Comparison of ENCODE assay signal across 8 cellular contexts in the genomic region with DNA sequence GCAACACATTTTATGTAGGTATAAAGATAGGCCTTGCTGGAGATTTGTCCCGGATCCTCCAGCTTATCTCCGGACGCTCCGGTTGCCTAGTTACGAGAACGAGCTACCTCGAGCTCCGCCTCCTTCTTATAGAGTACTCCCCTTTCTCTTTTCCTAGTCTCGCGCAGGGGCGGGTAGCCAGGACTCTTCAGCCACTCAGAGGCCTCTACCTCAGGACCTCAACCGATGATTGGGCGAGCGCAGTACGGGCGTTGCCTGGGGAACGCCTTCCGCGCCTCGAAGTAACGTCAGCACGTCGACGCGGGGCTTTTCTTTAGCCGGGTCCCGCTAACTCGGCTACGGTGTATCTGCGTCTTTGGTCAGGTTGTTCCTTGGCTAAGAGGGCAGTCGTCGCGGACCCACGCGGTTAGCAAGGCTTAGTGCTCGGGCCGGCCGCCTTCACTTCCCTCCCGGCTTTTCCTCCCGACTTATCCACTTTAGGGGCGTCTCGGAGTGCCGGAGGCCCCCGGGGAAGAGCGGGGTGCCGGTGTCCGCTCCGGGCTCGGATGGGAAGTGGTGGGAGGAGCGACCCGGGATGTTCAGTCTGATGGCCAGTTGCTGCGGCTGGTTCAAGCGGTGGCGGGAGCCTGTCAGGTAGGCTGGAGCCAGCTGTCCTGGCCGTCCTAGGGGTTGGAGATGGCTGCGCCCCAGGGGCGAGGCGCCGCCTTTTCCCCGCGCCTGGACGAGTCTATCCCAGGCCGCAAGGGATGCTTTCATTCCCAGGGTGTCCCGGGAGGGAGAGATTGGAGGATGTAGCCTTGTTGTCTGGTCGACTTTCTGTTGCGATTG. TPM values are rescaled to one million over a fixed set of nuclear protein-coding genes. Genes with fewer than 3 reads are reported as not detected.
A peak's percentile ranks its signal among the peaks of the same experiment; 100 is the strongest.
DNase-seq lines count a peak whose midpoint lies in the region; ATAC-seq and TF ChIP-seq lines count a peak whose summit lies in the region.

A gene (plus strand): TSS at position 306 of the 828 bp plus-strand sequence. CDS start 269 bp downstream, at position 575.

- CTCF ChIA-PET in PC-3 (lab: Charles Lee) = no interaction called here

- H3K4me3 ChIP-seq in PC-3 (ENCODE audit: low read length) = peak within 1 kb of the TSS; percentile 89
- H3K4me3 ChIP-seq in epithelial cell of proximal tubule (ENCODE audit: low read depth, low read length) = peak within 1 kb of the TSS; percentile 94

- H3K9me3 ChIP-seq in PC-3 (ENCODE audit: low read length) = no peaks in the 10 kb centered on the region

- TF ChIP-seq CTCF in PC-3 (conservative IDR thresholded peaks at IDR 0.05; ENCODE audit: low read depth, low read length) (no peak), epithelial cell of proximal tubule (conservative IDR thresholded peaks at IDR 0.05; ENCODE audit: low read depth, low read length) (no peak)

- no peaks in the 10 kb centered on the region for H4K20me1 ChIP-seq in PC-3 (ENCODE audit: low read length)

- H3K79me2 ChIP-seq in PC-3 (ENCODE audit: low read length) = peaks cover 34% of the 10 kb centered on the region

- H3K9ac ChIP-seq in PC-3 (ENCODE audit: low read length) = peak within 1 kb of the TSS; percentile 71

- no peaks in the 10 kb centered on the region for H3K36me3 ChIP-seq in PC-3 (ENCODE audit: low read depth, low read length)

- H3K27me3 ChIP-seq in PC-3 (ENCODE audit: low read length) = no peaks in the 10 kb centered on the region

- no peak for TF ChIP-seq RAD21 in Ishikawa (IDR thresholded peaks at IDR 0.05; ENCODE audit: low read depth)

- intact Hi-C loops in PC-3 (cut with micrococcal nuclease) = loop anchor here (1.0 kb wide), 1 partner anchor 83 kb away; a partner anchor contains a TSS

- no peaks in the 10 kb centered on the region for H3K9me2 ChIP-seq in PC-3 (replicated peaks; ENCODE audit: low read length)

- DNase-seq in DMS114 treated with DMSO at 0.1 percent for 48 hours (lab: John Stamatoyannopoulos, UW; ENCODE audit: unreplicated experiment) = peak; percentile 98
- peak; percentile 99 for DNase-seq in PC-3
- DNase-seq in activated T-cell treated with anti-CD3 and anti-CD28 coated beads, Interleukin-2, amount 50 U/mL, for 1 hour = peak; percentile 89
- DNase-seq in epithelial cell of proximal tubule (ENCODE audit: low read depth) = peak; percentile 86
- DNase-seq in mucosa of gallbladder (ENCODE audit: low spot score) = peak; percentile 98
- DNase-seq in stimulated activated CD8-positive, alpha-beta memory T cell treated with anti-CD3 and anti-CD28 coated beads, Interleukin-4, amount 100 ng/mL, for 4 hours (ENCODE audit: low read depth in 2 of 2, low spot score in 1 of 2) = peak; percentile 85 to 90

- H2AFZ ChIP-seq in PC-3 (ENCODE audit: low read length) = peak within 1 kb of the TSS; percentile 95

- H3K4me2 ChIP-seq in PC-3 (ENCODE audit: low read length) = peak within 1 kb of the TSS; percentile 88

- ATAC-seq in GM21576 (IDR thresholded peaks at IDR 0.05; ENCODE audit: unreplicated experiment) = peak; percentile 100
- peak; percentile 99 for ATAC-seq in PC-3

- no peak for TF ChIP-seq EP300 in Ishikawa (IDR thresholded peaks at IDR 0.05; ENCODE audit: borderline replicate concordance)

- no peaks in the 10 kb centered on the region for H3F3A ChIP-seq in PC-3 (ENCODE audit: low read length, unreplicated experiment)

- POLR2A ChIA-PET in PC-3 (lab: Charles Lee; ENCODE audit: unreplicated experiment) = interaction anchor here (0.6 to 1.1 kb wide), 4 partner anchors 63 to 1813 kb away, joined by 3 to 8 read pairs (median 4); a partner anchor contains a TSS

- BruUV-seq in PC-3 (replicated peaks; lab: Mats Ljungman, UMichigan) = TSS peak; percentile 64

- peak within 1 kb of the TSS; percentile 36 for H3K27ac ChIP-seq in PC-3 (ENCODE audit: low read length)

- H3K4me1 ChIP-seq in PC-3 (ENCODE audit: insufficient read depth, low read length) = peaks cover 21% of the 10 kb centered on the region; the same call in 1 of the 2 replicates

TF ChIP-seq in Ishikawa, 13 proteins besides CTCF, POLR2A, EP300 and RAD21:
- peak; percentile 76 for TF ChIP-seq CREB1 (IDR thresholded peaks at IDR 0.05; ENCODE audit: low read depth)
- no peak for TF ChIP-seq YY1 (IDR thresholded peaks at IDR 0.05; ENCODE audit: low read depth)
- no peak for TF ChIP-seq CEBPB (IDR thresholded peaks at IDR 0.05)
- TF ChIP-seq TCF12 (IDR thresholded peaks at IDR 0.05; ENCODE audit: low read depth) = no peak
- TF ChIP-seq, protein P1, sequence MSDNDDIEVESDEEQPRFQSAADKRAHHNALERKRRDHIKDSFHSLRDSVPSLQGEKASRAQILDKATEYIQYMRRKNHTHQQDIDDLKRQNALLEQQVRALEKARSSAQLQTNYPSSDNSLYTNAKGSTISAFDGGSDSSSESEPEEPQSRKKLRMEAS (IDR thresholded peaks at IDR 0.05) = peak; percentile 61
- TF ChIP-seq EGR1 (IDR thresholded peaks at IDR 0.05) = no peak
- no peak for TF ChIP-seq FOXM1 (IDR thresholded peaks at IDR 0.05; ENCODE audit: borderline replicate concordance, low read depth)
- TF ChIP-seq, protein P2, sequence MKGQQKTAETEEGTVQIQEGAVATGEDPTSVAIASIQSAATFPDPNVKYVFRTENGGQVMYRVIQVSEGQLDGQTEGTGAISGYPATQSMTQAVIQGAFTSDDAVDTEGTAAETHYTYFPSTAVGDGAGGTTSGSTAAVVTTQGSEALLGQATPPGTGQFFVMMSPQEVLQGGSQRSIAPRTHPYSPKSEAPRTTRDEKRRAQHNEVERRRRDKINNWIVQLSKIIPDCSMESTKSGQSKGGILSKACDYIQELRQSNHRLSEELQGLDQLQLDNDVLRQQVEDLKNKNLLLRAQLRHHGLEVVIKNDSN (IDR thresholded peaks at IDR 0.05) = no peak
- no peak for TF ChIP-seq ZBTB7A (IDR thresholded peaks at IDR 0.05; ENCODE audit: low read depth)
- no peak for TF ChIP-seq NFIC (IDR thresholded peaks at IDR 0.05)
- TF ChIP-seq, protein P3, sequence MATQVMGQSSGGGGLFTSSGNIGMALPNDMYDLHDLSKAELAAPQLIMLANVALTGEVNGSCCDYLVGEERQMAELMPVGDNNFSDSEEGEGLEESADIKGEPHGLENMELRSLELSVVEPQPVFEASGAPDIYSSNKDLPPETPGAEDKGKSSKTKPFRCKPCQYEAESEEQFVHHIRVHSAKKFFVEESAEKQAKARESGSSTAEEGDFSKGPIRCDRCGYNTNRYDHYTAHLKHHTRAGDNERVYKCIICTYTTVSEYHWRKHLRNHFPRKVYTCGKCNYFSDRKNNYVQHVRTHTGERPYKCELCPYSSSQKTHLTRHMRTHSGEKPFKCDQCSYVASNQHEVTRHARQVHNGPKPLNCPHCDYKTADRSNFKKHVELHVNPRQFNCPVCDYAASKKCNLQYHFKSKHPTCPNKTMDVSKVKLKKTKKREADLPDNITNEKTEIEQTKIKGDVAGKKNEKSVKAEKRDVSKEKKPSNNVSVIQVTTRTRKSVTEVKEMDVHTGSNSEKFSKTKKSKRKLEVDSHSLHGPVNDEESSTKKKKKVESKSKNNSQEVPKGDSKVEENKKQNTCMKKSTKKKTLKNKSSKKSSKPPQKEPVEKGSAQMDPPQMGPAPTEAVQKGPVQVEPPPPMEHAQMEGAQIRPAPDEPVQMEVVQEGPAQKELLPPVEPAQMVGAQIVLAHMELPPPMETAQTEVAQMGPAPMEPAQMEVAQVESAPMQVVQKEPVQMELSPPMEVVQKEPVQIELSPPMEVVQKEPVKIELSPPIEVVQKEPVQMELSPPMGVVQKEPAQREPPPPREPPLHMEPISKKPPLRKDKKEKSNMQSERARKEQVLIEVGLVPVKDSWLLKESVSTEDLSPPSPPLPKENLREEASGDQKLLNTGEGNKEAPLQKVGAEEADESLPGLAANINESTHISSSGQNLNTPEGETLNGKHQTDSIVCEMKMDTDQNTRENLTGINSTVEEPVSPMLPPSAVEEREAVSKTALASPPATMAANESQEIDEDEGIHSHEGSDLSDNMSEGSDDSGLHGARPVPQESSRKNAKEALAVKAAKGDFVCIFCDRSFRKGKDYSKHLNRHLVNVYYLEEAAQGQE (IDR thresholded peaks at IDR 0.05; ENCODE audit: low read depth) = no peak
- TF ChIP-seq TAF1 (IDR thresholded peaks at IDR 0.05; ENCODE audit: low read depth) = peak; percentile 48
- TF ChIP-seq TEAD4 (IDR thresholded peaks at IDR 0.05) = no peak

RNA-seq across cellular contexts. Expression of the gene that starts here (rescaled TPM):
- total RNA-seq in PC-3 (2014; rRNA removed) (10.7 and 12.6 TPM in 2 replicates), epithelial cell of proximal tubule (6.7 and 12.3 TPM in 2 replicates), mucosa of gallbladder (16.3 TPM)

Comparison
In these comparisons a context has a peak if more than half of its experiments do, and no peak if none do; other contexts are left out.
1. Peak in every context shown above with its lines: DNase-seq, ATAC-seq, H3K4me3 ChIP-seq and H3K27ac ChIP-seq.